Comparison of ENCODE assay signal across 18 cellular contexts in the genomic region with DNA sequence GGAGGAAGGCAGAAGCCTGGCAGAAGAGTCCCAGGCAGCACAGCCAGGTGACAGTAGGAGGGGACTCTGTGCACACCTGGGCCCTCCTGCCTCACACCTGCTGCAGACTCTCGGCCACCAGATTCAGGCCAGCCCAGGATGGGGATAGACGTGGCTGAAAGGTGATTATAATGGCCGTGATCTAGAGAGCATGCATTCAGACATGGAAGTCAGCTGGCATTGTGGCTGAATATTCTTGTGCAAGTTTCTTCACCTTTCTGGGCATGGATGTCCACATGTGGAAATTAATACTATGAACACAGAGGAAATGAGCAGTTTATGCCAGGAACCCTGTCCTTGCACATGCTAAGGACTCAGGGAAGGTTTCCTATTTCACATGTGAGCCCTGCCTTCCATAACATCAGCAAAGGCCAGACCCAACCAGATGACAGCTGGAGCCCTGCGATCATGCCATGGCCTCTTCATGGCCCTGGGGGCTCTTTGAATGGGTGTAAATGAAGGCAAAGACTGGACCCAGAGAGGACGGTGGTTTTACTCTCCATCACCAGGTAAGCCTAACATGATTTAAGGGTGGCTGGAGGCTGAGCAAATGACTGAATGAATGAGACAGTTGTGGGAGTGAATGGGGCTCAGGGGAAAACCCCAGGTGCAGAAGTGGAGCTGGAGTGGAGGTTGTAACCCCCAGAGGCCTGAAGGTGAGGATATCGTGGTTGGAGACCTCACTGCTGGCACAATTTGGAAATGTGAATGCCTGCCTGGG. TPM values are rescaled to one million over a fixed set of nuclear protein-coding genes. Genes with fewer than 3 reads are reported as not detected.
DNase-seq lines count a peak whose midpoint lies in the region; ATAC-seq and TF ChIP-seq lines count a peak whose summit lies in the region.
"Had no signal": no experiment of that assay in that cellular context is flagged by ENCODE, and none has a peak within 500 bp of the region (broad histone marks: within the 10 kb centered on the region; RNA-seq: fewer than 3 reads in every experiment).

No MANE protein-coding gene starts in this region.

- H3K79me2 ChIP-seq in Karpas-422 (ENCODE audit: low read length): no peaks in the 10 kb centered on the region

- H3K36me3 ChIP-seq in HEK293 (ENCODE audit: control insufficient read depth in 2 of 2, insufficient read depth in 1 of 2, low read length in 2 of 2): no peaks in the 10 kb centered on the region
- H3K36me3 ChIP-seq in Karpas-422 (ENCODE audit: insufficient read depth, low read length): no peaks in the 10 kb centered on the region
- H3K36me3 ChIP-seq: BLaER1 treated with 17β-estradiol and CSF1 and Interleukin-3, amounts not matched to agents 10 nM and 100 nM had no signal

- no peak overlapping the region for H3K4me3 ChIP-seq in HEK293 (ENCODE audit: low read depth, low read length)
- H3K4me3 ChIP-seq in Karpas-422 (ENCODE audit: low read length): no peak overlapping the region
- H3K4me3 ChIP-seq: BLaER1 treated with 17β-estradiol and CSF1 and Interleukin-3, amounts not matched to agents 10 nM and 100 nM; GM12878; GM23338 had no signal

- H3K4me1 Mint-ChIP-seq in endothelial cell (ENCODE audit: unreplicated experiment): peaks cover 5% of the 10 kb centered on the region

- no peak overlapping the region for H3K9ac ChIP-seq in Karpas-422 (ENCODE audit: low read length)
- H3K9ac ChIP-seq: BLaER1 treated with 17β-estradiol and CSF1 and Interleukin-3, amounts not matched to agents 10 nM and 100 nM had no signal

- no peaks in the 10 kb centered on the region for H4K20me1 ChIP-seq in Karpas-422 (ENCODE audit: insufficient read depth, low read depth, low read length)

- intact Hi-C loops in posterior vena cava (cut with DNase I): no loop called here

- no peak overlapping the region for H3K27ac Mint-ChIP-seq in endothelial cell (ENCODE audit: unreplicated experiment)
- H3K27ac Mint-ChIP-seq: CD4-positive, alpha-beta T cell; GM23338 had no signal

- H3K36me3 Mint-ChIP-seq in endothelial cell (ENCODE audit: low read depth, unreplicated experiment): no peaks in the 10 kb centered on the region

- POLR2A ChIA-PET in HEK293 (lab: Yijun Ruan, JAX): no interaction called here

- no peak overlapping the region for H2AFZ ChIP-seq in Karpas-422 (ENCODE audit: low read length)
- H2AFZ ChIP-seq: GM23338 had no signal

- peak overlapping the region; percentile 31 for H3K4me3 Mint-ChIP-seq in endothelial cell (ENCODE audit: unreplicated experiment)
- H3K4me3 Mint-ChIP-seq: CD4-positive, alpha-beta T cell; GM23338 had no signal

- no peaks in the 10 kb centered on the region for H3K9me3 ChIP-seq in HEK293 (ENCODE audit: control insufficient read depth, insufficient read depth, low read depth, low read length)
- no peaks in the 10 kb centered on the region for H3K9me3 ChIP-seq in Karpas-422 (ENCODE audit: low read length)
- H3K9me3 ChIP-seq: BLaER1 treated with 17β-estradiol and CSF1 and Interleukin-3, amounts not matched to agents 10 nM and 100 nM had no signal

- TF ChIP-seq CTCF in HEK293 (tag by site-specific recombination; IDR thresholded peaks at IDR 0.05): no peak
- TF ChIP-seq CTCF in endothelial cell (IDR thresholded peaks at IDR 0.05; ENCODE audit: unreplicated experiment): no peak

- H3K9me3 Mint-ChIP-seq in endothelial cell (ENCODE audit: unreplicated experiment): no peaks in the 10 kb centered on the region
- H3K9me3 Mint-ChIP-seq: CD4-positive, alpha-beta T cell; GM23338 had no signal

- H3K9me2 ChIP-seq in Karpas-422 (replicated peaks; ENCODE audit: insufficient read depth, low read length): no peaks in the 10 kb centered on the region

- CTCF ChIA-PET in HEK293 (lab: Yijun Ruan, JAX): no interaction called here

- ATAC-seq in HG02642 (IDR thresholded peaks at IDR 0.05; ENCODE audit: poor library complexity, unreplicated experiment): no peak
- ATAC-seq: GM12878, GM23338 had no signal

- no peak overlapping the region for H3K4me2 ChIP-seq in Karpas-422 (ENCODE audit: low read depth, low read length, poor library complexity, severe bottlenecking)
- H3K4me2 ChIP-seq: GM23338 had no signal

- DNase-seq in NCI-H510A treated with DMSO at 0.1 percent for 48 hours (lab: John Stamatoyannopoulos, UW) (peak; percentile 6), NCI-H510A (lab: John Stamatoyannopoulos, UW) (no peak), endothelial cell (ENCODE audit: low spot score) (no peak), posterior vena cava (ENCODE audit: low spot score) (peak; percentile 23), NCI-H2029 (lab: John Stamatoyannopoulos, UW) (no peak), Karpas-422 (no peak)
- DNase-seq: 8988T; AML-193; CD4-positive, alpha-beta T cell; DMS79; H7 had no signal

- H3K27ac ChIP-seq in HEK293 (ENCODE audit: extremely low read depth, low read depth, low read length) (no peak overlapping the region), Karpas-422 (ENCODE audit: low read length) (no peak overlapping the region)
- H3K27ac ChIP-seq: BLaER1 treated with 17β-estradiol and CSF1 and Interleukin-3, amounts not matched to agents 10 nM and 100 nM; HL-60 had no signal

- H3K27me3 Mint-ChIP-seq in endothelial cell (ENCODE audit: unreplicated experiment): peaks cover 14% of the 10 kb centered on the region

- no peaks in the 10 kb centered on the region for H3K27me3 ChIP-seq in Karpas-422 (ENCODE audit: low read length)

- H3K4me1 ChIP-seq in HEK293 (ENCODE audit: control insufficient read depth, insufficient read depth, low read length) (no peaks in the 10 kb centered on the region), Karpas-422 (ENCODE audit: low read length) (peaks cover 21% of the 10 kb centered on the region)

TF ChIP-seq in HEK293, 187 proteins besides CTCF, POLR2A, EP300 and RAD21:
- TF ChIP-seq ZNF600 (tag by site-specific recombination; IDR thresholded peaks at IDR 0.05) (peak; percentile 13; the same call in 1 of the 2 replicates), ZNF423 (tag by site-specific recombination; IDR thresholded peaks at IDR 0.05) (no peak), ZNF266 (tag by site-specific recombination; IDR thresholded peaks at IDR 0.05; ENCODE audit: low read depth) (no peak), ZFP69B (tag by site-specific recombination; IDR thresholded peaks at IDR 0.05) (no peak), ZNF350 (tag by site-specific recombination; IDR thresholded peaks at IDR 0.05) (no peak)

RNA-seq across cellular contexts. Expression of gene RAET1L, which starts 2.7 kb away (rescaled TPM):
- total RNA-seq in endothelial cell (ENCODE audit: unreplicated experiment): not detected
- total RNA-seq in posterior vena cava: not detected
- total RNA-seq in Karpas-422 (2014; rRNA removed; shearing (Covaris generic); ENCODE audit: low replicate concordance): not detected in 2 replicates
- total RNA-seq: CD4-positive, alpha-beta T cell; G401; GM12878; GM23338; H7 had no signal

RNA-seq across cellular contexts. Expression of gene ULBP3, which starts 40.9 kb away (rescaled TPM):
- total RNA-seq in endothelial cell (ENCODE audit: unreplicated experiment) (16.0 TPM), posterior vena cava (1 to 10 TPM in 1 of 2 donors, under 1 TPM in 1; 0.67 to 1.2 TPM)
- 1.7 and 3.5 TPM in 2 replicates for total RNA-seq in Karpas-422 (2014; rRNA removed; shearing (Covaris generic); ENCODE audit: low replicate concordance)
- total RNA-seq: GM12878 had no signal

Comparison
In these comparisons a context has a peak if more than half of its experiments do, and no peak if none do; other contexts are left out.
1. DNase-seq: peak in NCI-H510A treated with DMSO at 0.1 percent for 48 hours (single experiment) and posterior vena cava (single experiment); none in NCI-H510A (single experiment), endothelial cell (single experiment), NCI-H2029 (single experiment) and Karpas-422 (single experiment).